In the genomic region with DNA sequence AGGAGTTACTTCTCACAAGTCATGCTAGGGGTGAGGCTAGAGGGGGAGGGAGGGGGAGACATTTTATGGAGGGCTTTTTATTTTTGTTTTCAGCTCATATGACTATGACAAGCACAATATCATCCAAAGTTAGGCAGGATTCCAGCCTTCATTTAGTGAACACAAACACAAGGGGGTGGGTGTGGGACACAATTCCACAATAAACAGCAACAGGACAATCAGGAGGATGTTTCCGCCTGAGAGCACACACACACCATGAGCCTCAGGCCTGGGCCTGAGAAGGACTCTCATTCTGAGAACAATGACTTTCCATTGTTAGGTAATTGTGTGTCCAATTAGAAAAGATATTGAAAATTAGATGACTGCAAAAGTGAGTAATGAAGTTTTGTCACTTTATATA, we compare ENCODE assay signal across 13 cellular contexts.
DNase-seq lines count a peak whose midpoint lies in the region; ATAC-seq lines count a peak whose summit lies in the region.
"Had no signal": no experiment of that assay in that cellular context is flagged by ENCODE, and none has a peak within 500 bp of the region (broad histone marks: within the 10 kb centered on the region; RNA-seq: fewer than 3 reads in every experiment).

No MANE protein-coding gene starts in this region.

- ATAC-seq in stimulated activated naive CD8-positive, alpha-beta T cell treated with anti-CD3 and anti-CD28 coated beads, Interleukin-15, Interleukin-2, amounts not matched to agents 100 U/mL and 50 U/mL, for 24 hours = no peak
- no peak for ATAC-seq in T-helper 17 cell
- ATAC-seq in HG03432 (IDR thresholded peaks at IDR 0.05; ENCODE audit: unreplicated experiment) = no peak
- ATAC-seq: HCT116 had no signal

- H3K4me1 Mint-ChIP-seq in stimulated activated naive CD8-positive, alpha-beta T cell treated with anti-CD3 and anti-CD28 coated beads, Interleukin-15, Interleukin-2, amounts not matched to agents 100 ng/mL and 50 ng/mL, for 24 hours (ENCODE audit: low read depth) = peaks cover 60% of the 10 kb centered on the region
- peaks cover 28% of the 10 kb centered on the region for H3K4me1 Mint-ChIP-seq in T-helper 17 cell

- no peak for DNase-seq in stimulated activated naive CD8-positive, alpha-beta T cell treated with anti-CD3 and anti-CD28 coated beads, Interleukin-15, Interleukin-2, amounts not matched to agents 100 U/mL and 50 U/mL, for 24 hours
- DNase-seq in T-helper 17 cell (no peak), foreskin melanocyte (peak; percentile 81), cerebellum (ENCODE audit: low spot score) (no peak), H4 (ENCODE audit: low spot score) (no peak)
- DNase-seq in stimulated activated CD4-positive, alpha-beta T cell treated with anti-CD3 and anti-CD28 coated beads, Interleukin-4, amount 100 ng/mL, for 24 hours = no peak
- DNase-seq: EL; MV-4-11; occipital lobe; stimulated activated naive CD4-positive, alpha-beta T cell treated with Interleukin-2 at 50 U/mL for 16 hours had no signal

- no peaks in the 10 kb centered on the region for H3K27me3 Mint-ChIP-seq in stimulated activated naive CD8-positive, alpha-beta T cell treated with anti-CD3 and anti-CD28 coated beads, Interleukin-15, Interleukin-2, amounts not matched to agents 100 ng/mL and 50 ng/mL, for 24 hours
- no peaks in the 10 kb centered on the region for H3K27me3 Mint-ChIP-seq in T-helper 17 cell

- H3K9me3 ChIP-seq in T-helper 17 cell (ENCODE audit: control insufficient read depth, low read length, poor library complexity, severe bottlenecking) = no peaks in the 10 kb centered on the region

- peak overlapping the region; percentile 97 for H3K27ac Mint-ChIP-seq in stimulated activated naive CD8-positive, alpha-beta T cell treated with anti-CD3 and anti-CD28 coated beads, Interleukin-15, Interleukin-2, amounts not matched to agents 100 ng/mL and 50 ng/mL, for 24 hours
- H3K27ac Mint-ChIP-seq in T-helper 17 cell = peak overlapping the region; percentile 70

- peaks cover 87% of the 10 kb centered on the region for H3K36me3 Mint-ChIP-seq in stimulated activated naive CD8-positive, alpha-beta T cell treated with anti-CD3 and anti-CD28 coated beads, Interleukin-15, Interleukin-2, amounts not matched to agents 100 ng/mL and 50 ng/mL, for 24 hours (ENCODE audit: low read depth)
- H3K36me3 Mint-ChIP-seq in T-helper 17 cell (ENCODE audit: low read depth) = peaks cover 2% of the 10 kb centered on the region

- no peaks in the 10 kb centered on the region for H3K9me3 Mint-ChIP-seq in stimulated activated naive CD8-positive, alpha-beta T cell treated with anti-CD3 and anti-CD28 coated beads, Interleukin-15, Interleukin-2, amounts not matched to agents 100 ng/mL and 50 ng/mL, for 24 hours

- H3K4me3 Mint-ChIP-seq in stimulated activated naive CD8-positive, alpha-beta T cell treated with anti-CD3 and anti-CD28 coated beads, Interleukin-15, Interleukin-2, amounts not matched to agents 100 ng/mL and 50 ng/mL, for 24 hours = no peak overlapping the region
- no peak overlapping the region for H3K4me3 Mint-ChIP-seq in T-helper 17 cell
